In the genomic region with DNA sequence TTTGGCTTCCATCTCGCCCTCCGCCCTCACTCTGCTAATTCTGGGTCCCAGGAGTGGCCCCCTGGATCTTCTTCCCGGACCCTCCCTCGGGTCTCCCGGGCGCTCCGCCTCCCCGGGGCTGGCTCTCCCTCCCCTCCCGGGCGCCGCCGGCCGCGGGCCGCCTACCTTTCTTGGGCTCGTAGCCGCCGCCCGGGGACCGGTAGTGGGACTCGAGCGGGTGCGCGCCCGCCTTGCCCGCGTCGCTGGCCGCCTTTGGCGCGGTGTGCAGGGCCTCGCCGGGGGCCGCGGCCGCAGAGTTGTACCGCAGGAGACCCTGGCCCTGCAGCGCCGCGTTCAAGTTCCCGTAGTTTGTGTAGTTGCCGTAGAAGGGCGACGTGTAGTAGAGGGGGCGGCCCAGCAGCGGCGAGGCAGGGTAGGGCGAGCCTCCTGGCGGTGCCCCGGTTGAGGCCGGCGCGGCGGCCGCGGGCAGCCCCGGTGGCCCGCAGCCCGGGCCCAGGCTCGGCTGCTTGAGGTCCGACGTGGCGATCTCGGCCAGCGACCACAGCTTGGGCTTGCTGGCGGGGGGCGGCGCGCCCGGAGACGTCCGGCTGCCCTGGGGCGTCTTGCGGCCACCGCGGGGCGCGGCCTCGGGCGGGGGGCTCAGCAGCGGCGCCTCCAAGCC, we compare ENCODE assay signal across 18 cellular contexts. TPM values are rescaled to one million over a fixed set of nuclear protein-coding genes. Genes with fewer than 3 reads are reported as not detected.
A peak's percentile ranks its signal among the peaks of the same experiment; 100 is the strongest.
DNase-seq lines count a peak whose midpoint lies in the region; ATAC-seq and TF ChIP-seq lines count a peak whose summit lies in the region.
"Had no signal": no experiment of that assay in that cellular context is flagged by ENCODE, and none has a peak within 500 bp of the region (broad histone marks: within the 10 kb centered on the region; RNA-seq: fewer than 3 reads in every experiment).

No MANE protein-coding gene starts in this region.

- ATAC-seq in HG03442 (IDR thresholded peaks at IDR 0.05; ENCODE audit: unreplicated experiment) (no peak), GM18861 (IDR thresholded peaks at IDR 0.05; ENCODE audit: unreplicated experiment) (no peak), GM18505 (IDR thresholded peaks at IDR 0.05; ENCODE audit: unreplicated experiment) (no peak)
- ATAC-seq: gastroesophageal sphincter, psoas muscle, T-helper 17 cell had no signal

- H3K27me3 ChIP-seq in HUES64 (ENCODE audit: insufficient read depth, low read length) (peaks cover 43% of the 10 kb centered on the region), neuron (ENCODE audit: insufficient read depth, low read length) (no peaks in the 10 kb centered on the region)
- H3K27me3 ChIP-seq: SJCRH30 had no signal

- H3K27ac ChIP-seq in HUES64 (ENCODE audit: low read depth, low read length), result no peak overlapping the region
- H3K27ac ChIP-seq: adrenal gland, gastroesophageal sphincter, psoas muscle, SJCRH30, uterus had no signal

- DNase-seq in AG10803 (ENCODE audit: low read depth) (peak; percentile 11), epithelial cell of esophagus (ENCODE audit: low read depth) (peak; percentile 16), hippocampal formation (lab: John Stamatoyannopoulos, UW) (no peak)
- DNase-seq: activated B cell treated with CpG ODN at 0.5 μM for 24 hours, mesendoderm, NCI-H187, NCI-H510A, psoas muscle, SJCRH30, T-helper 17 cell, uterus had no signal

- no peak for TF ChIP-seq POLR2A in GM18505 (IDR thresholded peaks at IDR 0.05; ENCODE audit: borderline replicate concordance, extremely low read depth, insufficient read depth, insufficient read length)

- peak overlapping the region; percentile 81 for H3K4me3 ChIP-seq in AG10803 (ENCODE audit: low read length)
- peak overlapping the region; percentile 14; the same call in 1 of the 2 replicates for H3K4me3 ChIP-seq in HUES64 (ENCODE audit: low read length)
- H3K4me3 ChIP-seq in epithelial cell of esophagus (ENCODE audit: low read length), result peak overlapping the region; percentile 88
- H3K4me3 ChIP-seq in neuron (ENCODE audit: low read length), result peak overlapping the region; percentile 61
- H3K4me3 ChIP-seq: adrenal gland, gastroesophageal sphincter, psoas muscle, SJCRH30, uterus had no signal

- H3K4me1 ChIP-seq in HUES64 (ENCODE audit: insufficient read depth, low read length) (peaks cover 41% of the 10 kb centered on the region), neuron (ENCODE audit: insufficient read depth, low read length) (peaks cover 31% of the 10 kb centered on the region)
- H3K4me1 ChIP-seq: adrenal gland, psoas muscle, SJCRH30 had no signal

- H3K9ac ChIP-seq in HUES64 (ENCODE audit: low read depth, low read length), result no peak overlapping the region

- no peaks in the 10 kb centered on the region for H3K9me3 ChIP-seq in HUES64 (ENCODE audit: insufficient read depth, low read depth, low read length)
- peaks cover 23% of the 10 kb centered on the region for H3K9me3 ChIP-seq in neuron (ENCODE audit: low read length)
- H3K9me3 ChIP-seq: adrenal gland, gastroesophageal sphincter, psoas muscle, SJCRH30, uterus had no signal

- H3K36me3 ChIP-seq in HUES64 (ENCODE audit: insufficient read depth, low read length) (peaks cover 58% of the 10 kb centered on the region), neuron (ENCODE audit: insufficient read depth, low read length) (peaks cover 61% of the 10 kb centered on the region)
- H3K36me3 ChIP-seq: adrenal gland, gastroesophageal sphincter, uterus had no signal

- no peak overlapping the region for H2AFZ ChIP-seq in neuron (ENCODE audit: low read depth, low read length)

- 93% methylated on average over 82 of the region's 82 CpGs for WGBS in HUES64

- TF ChIP-seq CTCF in AG10803 (conservative IDR thresholded peaks at IDR 0.05; ENCODE audit: low read length) (no peak), epithelial cell of esophagus (IDR thresholded peaks at IDR 0.05; ENCODE audit: insufficient read depth, low read depth, low read length, missing control alignments) (no peak)

RNA-seq across cellular contexts. Expression of a gene that starts 3.2 kb away (rescaled TPM):
- polyA plus RNA-seq in HUES64 (2013, experiment 1 of 2), result 49.3 TPM
- 50.4 TPM for polyA plus RNA-seq in HUES64 (2013, experiment 2 of 2)

Comparison
In these comparisons a context has a peak if more than half of its experiments do, and no peak if none do; other contexts are left out.
1. DNase-seq: peak in AG10803 (single experiment) and epithelial cell of esophagus (single experiment); none in hippocampal formation (0 of 2).
2. H3K4me3 ChIP-seq: peak in every context shown above with its lines; median percentile 88 in epithelial cell of esophagus; 81 in AG10803; 61 in neuron; 14 in HUES64.